Comparison of ENCODE assay signal across 8 cellular contexts in the genomic region with DNA sequence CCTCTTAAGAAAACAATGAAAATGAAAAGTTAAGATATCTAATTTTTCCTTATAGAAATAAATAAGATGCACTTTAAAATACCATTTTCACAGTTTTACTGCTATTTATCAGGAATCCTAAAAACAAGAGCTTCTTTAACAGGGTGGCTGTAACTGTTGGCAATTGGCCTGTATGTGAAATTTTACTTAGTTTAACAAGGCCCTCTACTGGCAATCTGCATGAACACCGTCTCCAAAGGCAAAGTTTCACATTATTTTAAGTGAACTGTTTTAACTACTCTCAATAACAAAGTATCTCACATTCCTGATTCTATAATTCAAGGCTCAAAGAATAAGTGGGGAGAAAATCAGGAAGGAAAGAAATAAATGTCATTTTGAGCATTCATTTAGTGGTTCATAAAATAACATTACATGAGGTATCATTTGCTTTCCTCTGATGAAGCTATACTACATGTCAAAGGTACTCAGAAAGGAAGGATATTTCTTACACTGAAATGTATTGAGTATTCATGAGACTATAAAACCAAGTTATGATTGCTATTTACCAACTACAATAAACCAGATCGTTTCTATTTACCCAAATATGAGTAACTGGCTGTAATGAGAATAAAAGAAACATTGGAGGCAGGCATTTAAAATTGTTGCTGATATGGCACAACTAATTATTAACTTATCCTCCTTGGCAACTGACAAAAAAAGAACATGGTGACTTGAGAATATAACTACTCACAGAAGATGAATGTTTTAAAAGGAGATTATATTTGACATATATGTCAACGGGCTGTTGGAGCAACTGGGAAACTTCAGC. TPM values are rescaled to one million over a fixed set of nuclear protein-coding genes. Genes with fewer than 3 reads are reported as not detected.
A peak's percentile ranks its signal among the peaks of the same experiment; 100 is the strongest.
DNase-seq lines count a peak whose midpoint lies in the region; ATAC-seq and TF ChIP-seq lines count a peak whose summit lies in the region.

No MANE protein-coding gene starts in this region.

- no peak overlapping the region for H3K27ac Mint-ChIP-seq in activated CD4-positive, alpha-beta memory T cell treated with anti-CD3 and anti-CD28 coated beads for 36 hours

- H3K4me1 Mint-ChIP-seq in activated CD4-positive, alpha-beta memory T cell treated with anti-CD3 and anti-CD28 coated beads for 36 hours (ENCODE audit: low read depth) = no peaks in the 10 kb centered on the region

- POLR2A ChIA-PET in activated CD4-positive, alpha-beta memory T cell treated with anti-CD3 and anti-CD28 coated beads for 36 hours (lab: Charles Lee) = no interaction called here

- CTCF ChIA-PET in activated CD4-positive, alpha-beta memory T cell treated with anti-CD3 and anti-CD28 coated beads for 36 hours (lab: Charles Lee) = no interaction called here

- no peaks in the 10 kb centered on the region for H3K9me3 Mint-ChIP-seq in activated CD4-positive, alpha-beta memory T cell treated with anti-CD3 and anti-CD28 coated beads for 36 hours

- no peak overlapping the region for H3K4me3 ChIP-seq in astrocyte of the cerebellum (ENCODE audit: low read depth, low read length)

- ATAC-seq in GM21619 (IDR thresholded peaks at IDR 0.05; ENCODE audit: unreplicated experiment) = peak; percentile 76

- DNase-seq in D341Med (ENCODE audit: low spot score) = peak; percentile 47
- DNase-seq in NCI-H1694 (lab: John Stamatoyannopoulos, UW) = peak; percentile 79
- DNase-seq in astrocyte of the cerebellum (ENCODE audit: low read depth) = peak; percentile 81
- DNase-seq in kidney tubule cell (ENCODE audit: low spot score) = peak; percentile 65
- no peak for DNase-seq in activated CD4-positive, alpha-beta T cell treated with anti-CD3 and anti-CD28 coated beads for 4 hours
- no peak for DNase-seq in activated CD4-positive, alpha-beta memory T cell treated with anti-CD3 and anti-CD28 coated beads for 36 hours
- DNase-seq in stimulated activated CD4-positive, alpha-beta T cell treated with anti-CD3 and anti-CD28 coated beads, Interleukin-4, amount 100 ng/mL, for 4 hours = no peak

- no peaks in the 10 kb centered on the region for H3K36me3 Mint-ChIP-seq in activated CD4-positive, alpha-beta memory T cell treated with anti-CD3 and anti-CD28 coated beads for 36 hours

- in situ Hi-C loops in astrocyte of the cerebellum (cut with HindIII; ENCODE audit: low sequenced_read_pairs) = no loop called here

- peaks cover 3% of the 10 kb centered on the region for H3K27me3 Mint-ChIP-seq in activated CD4-positive, alpha-beta memory T cell treated with anti-CD3 and anti-CD28 coated beads for 36 hours

- TF ChIP-seq CTCF in astrocyte of the cerebellum (IDR thresholded peaks at IDR 0.05; ENCODE audit: low read depth, low read length, missing control alignments) = peak; percentile 70

- intact Hi-C loops in activated CD4-positive, alpha-beta memory T cell treated with anti-CD3 and anti-CD28 coated beads for 36 hours (cut with micrococcal nuclease) = loop anchor here (5.0 kb wide), 1 partner anchor 1014 kb away; no protein-coding TSS in a partner anchor

- no peak overlapping the region for H3K4me3 Mint-ChIP-seq in activated CD4-positive, alpha-beta memory T cell treated with anti-CD3 and anti-CD28 coated beads for 36 hours

RNA-seq across cellular contexts. Expression of a gene that starts 7.0 kb away (rescaled TPM):
- not detected for total RNA-seq in activated CD4-positive, alpha-beta memory T cell treated with anti-CD3 and anti-CD28 coated beads for 36 hours

Comparison
In these comparisons a context has a peak if more than half of its experiments do, and no peak if none do; other contexts are left out.
1. DNase-seq: peak in D341Med (single experiment), NCI-H1694 (single experiment), astrocyte of the cerebellum (single experiment) and kidney tubule cell (single experiment); none in activated CD4-positive, alpha-beta T cell treated with anti-CD3 and anti-CD28 coated beads for 4 hours (0 of 2), activated CD4-positive, alpha-beta memory T cell treated with anti-CD3 and anti-CD28 coated beads for 36 hours (single experiment) and stimulated activated CD4-positive, alpha-beta T cell treated with anti-CD3 and anti-CD28 coated beads, Interleukin-4, amount 100 ng/mL, for 4 hours (0 of 2).